ENCODE assay signal across 20 cellular contexts in the genomic region with DNA sequence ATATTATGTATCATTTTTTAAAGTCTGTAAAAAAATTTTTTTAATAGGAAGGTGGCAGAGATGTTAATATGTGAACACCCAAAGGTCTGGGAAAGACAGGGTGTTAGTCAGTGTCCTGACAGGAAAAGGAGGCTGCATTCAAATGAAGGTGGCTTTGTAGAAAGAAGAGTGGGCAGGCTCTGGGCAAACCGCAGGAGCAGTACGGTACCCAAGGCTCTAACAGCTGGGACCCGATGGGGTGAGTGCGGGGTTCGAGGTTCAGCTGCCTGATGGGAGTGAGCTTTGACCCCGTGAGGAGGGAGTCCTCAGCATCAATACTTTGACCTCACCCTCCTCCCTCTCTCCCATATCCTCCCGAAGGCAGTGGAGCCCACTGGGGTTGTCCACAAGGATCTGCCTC.
A peak's percentile ranks its signal among the peaks of the same experiment; 100 is the strongest.
DNase-seq lines count a peak whose midpoint lies in the region; ATAC-seq, FAIRE-seq and TF ChIP-seq lines count a peak whose summit lies in the region.
"Had no signal": no experiment of that assay in that cellular context is flagged by ENCODE, and none has a peak within 500 bp of the region (broad histone marks: within the 10 kb centered on the region; RNA-seq: fewer than 3 reads in every experiment).

No MANE protein-coding gene starts in this region.

- no peak overlapping the region for H4K8ac ChIP-seq in IMR-90 (ENCODE audit: low read depth in 2 of 2, low read length in 2 of 2)

- H3K9ac ChIP-seq in IMR-90 (ENCODE audit: low read depth, low read length) (no peak overlapping the region), astrocyte (ENCODE audit: low read length) (no peak overlapping the region)

- H4K20me1 ChIP-seq in IMR-90 (ENCODE audit: insufficient read depth, low read length) (no peaks in the 10 kb centered on the region), astrocyte (ENCODE audit: insufficient read depth, low read length) (no peaks in the 10 kb centered on the region)

- in situ Hi-C loops in IMR-90 (cut with MboI; ENCODE audit: low sequenced_read_pairs): no loop called here

- H3K4me3 Mint-ChIP-seq in astrocyte (ENCODE audit: unreplicated experiment) (no peak overlapping the region), nephron progenitor cell (no peak overlapping the region)
- no peak overlapping the region for H3K4me3 Mint-ChIP-seq in stimulated activated memory B cell treated with anti-CD40 and anti-IgM and Interleukin-4, amounts not matched to agents 10 μg/mL and 1 μg/mL and 100 μg/mL, for 72 hours
- no peak overlapping the region for H3K4me3 Mint-ChIP-seq in activated naive CD8-positive, alpha-beta T cell treated with anti-CD3 and anti-CD28 coated beads, Interleukin-2, amount 50 U/mL, for 24 hours
- H3K4me3 Mint-ChIP-seq: CD4-positive, CD25-positive, alpha-beta regulatory T cell had no signal

- POLR2A ChIA-PET in IMR-90 (lab: Charles Lee; ENCODE audit: unreplicated experiment): no interaction called here

- TF ChIP-seq RAD21 in IMR-90 (IDR thresholded peaks at IDR 0.05; ENCODE audit: low read length): no peak

- H3K36me3 ChIP-seq in IMR-90 (ENCODE audit: control insufficient read depth, insufficient read depth, low read length): no peaks in the 10 kb centered on the region
- H3K36me3 ChIP-seq in astrocyte (ENCODE audit: insufficient read depth, low read length): peaks cover 14% of the 10 kb centered on the region

- no peak overlapping the region; the same call in 1 of the 2 replicates for H4K91ac ChIP-seq in IMR-90 (ENCODE audit: insufficient read depth, low read depth, low read length)

- H3K4me1 ChIP-seq in IMR-90 (ENCODE audit: control insufficient read depth, insufficient read depth, low read length) (peaks cover 7% of the 10 kb centered on the region; the same call in 1 of the 2 replicates), astrocyte (ENCODE audit: insufficient read depth, low read length) (peaks cover 14% of the 10 kb centered on the region)

- CTCF ChIA-PET in IMR-90 (lab: Yijun Ruan, JAX): interaction anchor here (1.1 kb wide), 1 partner anchor 121 kb away, joined by 3 read pairs; no protein-coding TSS in a partner anchor

- H3K27me3 Mint-ChIP-seq in astrocyte (ENCODE audit: low read depth, unreplicated experiment) (no peaks in the 10 kb centered on the region), nephron progenitor cell (ENCODE audit: low read depth, poor library complexity) (peaks cover 5% of the 10 kb centered on the region)
- H3K27me3 Mint-ChIP-seq in stimulated activated memory B cell treated with anti-CD40 and anti-IgM and Interleukin-4, amounts not matched to agents 10 μg/mL and 1 μg/mL and 100 μg/mL, for 72 hours: peaks cover 19% of the 10 kb centered on the region
- H3K27me3 Mint-ChIP-seq in activated naive CD8-positive, alpha-beta T cell treated with anti-CD3 and anti-CD28 coated beads, Interleukin-2, amount 50 U/mL, for 24 hours: peaks cover 9% of the 10 kb centered on the region

- no peak for TF ChIP-seq POLR2A in IMR-90 (IDR thresholded peaks at IDR 0.05; ENCODE audit: low read depth, low read length)

- peak overlapping the region; percentile 55 for H3K4ac ChIP-seq in IMR-90 (ENCODE audit: low read depth, low read length)

- DNase-seq in A172 (ENCODE audit: low spot score) (peak; percentile 18), IMR-90 (no peak), astrocyte (ENCODE audit: low read depth) (no peak), nephron progenitor cell (no peak)
- no peak for DNase-seq in activated naive CD8-positive, alpha-beta T cell treated with anti-CD3 and anti-CD28 coated beads, Interleukin-2, amount 50 U/mL, for 24 hours
- DNase-seq: CD4-positive, CD25-positive, alpha-beta regulatory T cell; DMS79; H7; KBM-7; NCI-H1092; NCI-H146; NCI-H2029; NCI-H345; NCI-H524 treated with DMSO at 0.1 percent for 48 hours; NCI-H82; OCI-M1; SHP77 had no signal

- no peak overlapping the region for H3K18ac ChIP-seq in IMR-90 (ENCODE audit: low read depth, low read length)

- WGBS in IMR-90 (ENCODE audit: extremely low coverage in 2 of 2, insufficient read length in 1 of 2), 2 experiments: no CpG with 5 or more reads among the region's 7 CpGs

- no peak overlapping the region; the same call in 2 of the 3 replicates for H2BK15ac ChIP-seq in IMR-90 (ENCODE audit: low read depth, low read length)

- H2AFZ ChIP-seq in IMR-90 (replicated peaks; ENCODE audit: low read length, poor library complexity): no peak overlapping the region
- H2AFZ ChIP-seq in astrocyte (ENCODE audit: low read depth, low read length): no peak overlapping the region

- H3K4me3 ChIP-seq in IMR-90 (ENCODE audit: insufficient read depth, low read depth, low read length): no peak overlapping the region
- H3K4me3 ChIP-seq in astrocyte (ENCODE audit: insufficient read depth, low read depth, low read length): no peak overlapping the region
- H3K4me3 ChIP-seq: SK-N-MC had no signal

- TF ChIP-seq CTCF in IMR-90 (conservative IDR thresholded peaks at IDR 0.05; ENCODE audit: low read depth, low read length) (no peak), astrocyte (IDR thresholded peaks at IDR 0.05; ENCODE audit: insufficient read depth, low read depth, low read length) (no peak), nephron progenitor cell (IDR thresholded peaks at IDR 0.05) (no peak)

- H3K14ac ChIP-seq in IMR-90 (replicated peaks; ENCODE audit: low read depth, low read length): 0 out of 2 replicates have a peak overlapping the region, but pooled peaks have one; percentile 51

- H3K9me3 ChIP-seq in IMR-90 (ENCODE audit: control insufficient read depth, insufficient read depth, low read length): no peaks in the 10 kb centered on the region
- H3K9me3 ChIP-seq in astrocyte (ENCODE audit: insufficient read depth, low read depth, low read length): no peaks in the 10 kb centered on the region

- no peak overlapping the region for H3K56ac ChIP-seq in IMR-90 (ENCODE audit: extremely low read depth, insufficient read depth, low read length)

- H2BK5ac ChIP-seq in IMR-90 (ENCODE audit: low read depth, low read length, poor library complexity, severe bottlenecking): no peak overlapping the region

- intact Hi-C loops in IMR-90 (cut with micrococcal nuclease): no loop called here

- H3K27ac Mint-ChIP-seq in astrocyte (ENCODE audit: unreplicated experiment): peak overlapping the region; percentile 81
- H3K27ac Mint-ChIP-seq in stimulated activated memory B cell treated with anti-CD40 and anti-IgM and Interleukin-4, amounts not matched to agents 10 μg/mL and 1 μg/mL and 100 μg/mL, for 72 hours: no peak overlapping the region
- no peak overlapping the region for H3K27ac Mint-ChIP-seq in activated naive CD8-positive, alpha-beta T cell treated with anti-CD3 and anti-CD28 coated beads, Interleukin-2, amount 50 U/mL, for 24 hours
- H3K27ac Mint-ChIP-seq in nephron progenitor cell: no peak overlapping the region

- FAIRE-seq in astrocyte (lab: Jason Lieb, UNC): no peak

- H3K79me1 ChIP-seq in IMR-90 (ENCODE audit: low read depth in 1 of 2, low read length in 2 of 2): no peaks in the 10 kb centered on the region; a peak in 2 of 4 replicates

- peaks cover 2% of the 10 kb centered on the region for H3K36me3 Mint-ChIP-seq in astrocyte (ENCODE audit: low read depth, unreplicated experiment)
- no peaks in the 10 kb centered on the region for H3K36me3 Mint-ChIP-seq in stimulated activated memory B cell treated with anti-CD40 and anti-IgM and Interleukin-4, amounts not matched to agents 10 μg/mL and 1 μg/mL and 100 μg/mL, for 72 hours
- no peaks in the 10 kb centered on the region for H3K36me3 Mint-ChIP-seq in activated naive CD8-positive, alpha-beta T cell treated with anti-CD3 and anti-CD28 coated beads, Interleukin-2, amount 50 U/mL, for 24 hours (ENCODE audit: low read depth)
- H3K36me3 Mint-ChIP-seq in nephron progenitor cell (ENCODE audit: low read depth): no peaks in the 10 kb centered on the region
- H3K36me3 Mint-ChIP-seq: CD4-positive, CD25-positive, alpha-beta regulatory T cell had no signal

- peak overlapping the region; percentile 23 for H2AK9ac ChIP-seq in IMR-90 (replicated peaks; ENCODE audit: low read depth, low read length, poor library complexity)

- no peak overlapping the region for H3K27ac ChIP-seq in IMR-90 (ENCODE audit: insufficient read depth, low read length)
- H3K27ac ChIP-seq in astrocyte (ENCODE audit: low read depth, low read length): peak overlapping the region; percentile 84
- H3K27ac ChIP-seq: SK-N-MC had no signal

- no peak overlapping the region for H3K23ac ChIP-seq in IMR-90 (ENCODE audit: low read depth, low read length)

- no TSS peak for BruUV-seq in IMR-90 (replicated peaks; lab: Mats Ljungman, UMichigan)

- H4K5ac ChIP-seq in IMR-90 (ENCODE audit: low read depth, low read length): no peak overlapping the region

- peak overlapping the region; percentile 45; the same call in 1 of the 2 replicates for H2AK5ac ChIP-seq in IMR-90 (ENCODE audit: low read depth, low read length)

- H3K4me1 Mint-ChIP-seq in astrocyte (ENCODE audit: low read depth, unreplicated experiment): peaks cover 17% of the 10 kb centered on the region
- no peaks in the 10 kb centered on the region for H3K4me1 Mint-ChIP-seq in stimulated activated memory B cell treated with anti-CD40 and anti-IgM and Interleukin-4, amounts not matched to agents 10 μg/mL and 1 μg/mL and 100 μg/mL, for 72 hours
- H3K4me1 Mint-ChIP-seq in activated naive CD8-positive, alpha-beta T cell treated with anti-CD3 and anti-CD28 coated beads, Interleukin-2, amount 50 U/mL, for 24 hours: no peaks in the 10 kb centered on the region
- H3K4me1 Mint-ChIP-seq in nephron progenitor cell: no peaks in the 10 kb centered on the region
- H3K4me1 Mint-ChIP-seq: CD4-positive, CD25-positive, alpha-beta regulatory T cell had no signal

- H3K9me3 Mint-ChIP-seq in astrocyte (ENCODE audit: unreplicated experiment) (no peaks in the 10 kb centered on the region), nephron progenitor cell (no peaks in the 10 kb centered on the region)
- no peaks in the 10 kb centered on the region for H3K9me3 Mint-ChIP-seq in stimulated activated memory B cell treated with anti-CD40 and anti-IgM and Interleukin-4, amounts not matched to agents 10 μg/mL and 1 μg/mL and 100 μg/mL, for 72 hours
- no peaks in the 10 kb centered on the region for H3K9me3 Mint-ChIP-seq in activated naive CD8-positive, alpha-beta T cell treated with anti-CD3 and anti-CD28 coated beads, Interleukin-2, amount 50 U/mL, for 24 hours

- dilution Hi-C loops in IMR-90 (cut with HindIII; ENCODE audit: low sequenced_read_pairs, unreplicated experiment): no loop called here

- H2BK20ac ChIP-seq in IMR-90 (ENCODE audit: low read depth, low read length): peak overlapping the region; percentile 62

- no peaks in the 10 kb centered on the region for H3K27me3 ChIP-seq in IMR-90 (ENCODE audit: control insufficient read depth, insufficient read depth, low read length)
- no peaks in the 10 kb centered on the region for H3K27me3 ChIP-seq in astrocyte (ENCODE audit: insufficient read depth, low read length)

- H3K79me2 ChIP-seq in astrocyte (ENCODE audit: insufficient read depth, low read length): no peaks in the 10 kb centered on the region

- H3K4me2 ChIP-seq in IMR-90 (ENCODE audit: low read depth, low read length) (no peak overlapping the region), astrocyte (ENCODE audit: low read length) (no peak overlapping the region)

- H3K9me1 ChIP-seq in IMR-90 (ENCODE audit: insufficient read depth, low read length): peaks cover 6% of the 10 kb centered on the region; the same call in 1 of the 2 replicates

- ATAC-seq in IMR-90 (ENCODE audit: low read depth) (no peak), GM18511 (IDR thresholded peaks at IDR 0.05; ENCODE audit: unreplicated experiment) (no peak)
- ATAC-seq in stimulated activated memory B cell treated with anti-CD40 and anti-IgM and Interleukin-4, amounts not matched to agents 10 μg/mL and 1 μg/mL and 100 μg/mL, for 72 hours: peak; percentile 34
- ATAC-seq in activated naive CD8-positive, alpha-beta T cell treated with anti-CD3 and anti-CD28 coated beads, Interleukin-2, amount 50 U/mL, for 24 hours: no peak

- peak overlapping the region; percentile 52; the same call in 1 of the 2 replicates for H2BK120ac ChIP-seq in IMR-90 (ENCODE audit: low read depth, low read length)
